8 cellular contexts compared by ENCODE assay signal in the genomic region with DNA sequence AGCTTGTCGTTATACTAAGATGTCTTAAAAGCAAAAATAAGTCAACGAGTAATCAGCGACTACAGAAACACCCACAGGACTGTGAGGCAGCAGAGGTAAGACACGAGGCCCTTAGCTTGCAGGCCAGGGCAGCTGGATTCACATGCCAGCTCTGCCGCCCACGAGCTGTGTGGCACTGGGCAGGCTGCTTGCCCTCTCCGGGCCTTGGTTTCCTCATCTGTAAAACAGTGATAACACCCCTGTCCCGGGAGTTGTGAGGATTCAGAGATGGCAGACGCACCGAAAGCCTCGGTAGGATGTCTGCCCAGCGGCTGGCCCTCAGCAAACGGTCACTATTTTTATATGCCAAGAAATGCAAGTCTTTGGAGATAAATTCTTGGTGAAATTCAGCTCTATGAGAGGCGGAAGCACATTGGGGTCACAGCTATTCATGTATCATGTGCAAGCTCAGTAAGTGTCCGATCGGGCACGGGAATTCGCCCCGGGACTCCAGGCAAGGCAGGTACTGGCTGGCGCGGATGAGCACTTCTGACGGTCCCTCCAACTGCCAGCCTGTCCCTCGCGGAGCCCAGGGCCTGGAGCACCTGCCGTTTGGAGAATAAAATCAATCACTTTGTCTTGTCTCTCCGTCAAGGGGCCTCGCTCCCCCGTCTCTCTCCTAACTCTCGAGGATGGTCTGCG. TPM values are rescaled to one million over a fixed set of nuclear protein-coding genes. Genes with fewer than 3 reads are reported as not detected.
DNase-seq lines count a peak whose midpoint lies in the region; ATAC-seq and TF ChIP-seq lines count a peak whose summit lies in the region.

No MANE protein-coding gene starts in this region.

- H3K9me3 Mint-ChIP-seq in activated T-cell treated with anti-CD3 and anti-CD28 coated beads, Interleukin-2, amount 50 U/mL, for 72 hours, result no peaks in the 10 kb centered on the region

- peak in 1 of 2 donors; percentile 32 for TF ChIP-seq POLR2A in adrenal gland (IDR thresholded peaks at IDR 0.05)

- peak overlapping the region; percentile 43 to 66 for H3K4me3 Mint-ChIP-seq in activated T-cell treated with anti-CD3 and anti-CD28 coated beads, Interleukin-2, amount 50 U/mL, for 72 hours

- TF ChIP-seq CTCF in adrenal gland (IDR thresholded peaks at IDR 0.05), result no peak
- no peak for TF ChIP-seq CTCF in BE2C (IDR thresholded peaks at IDR 0.05; ENCODE audit: low read depth, low read length)

- peaks cover 0 to 2% of the 10 kb centered on the region in 2 donors for H3K36me3 Mint-ChIP-seq in activated T-cell treated with anti-CD3 and anti-CD28 coated beads, Interleukin-2, amount 50 U/mL, for 72 hours (ENCODE audit: insufficient read depth in 2 of 2)

- WGBS in adrenal gland, 4 donors, result 6 to 14% (median 11%) methylated on average over 7 to 30 of the region's 30 CpGs
- 51% methylated on average over 30 of the region's 30 CpGs for WGBS in thymus

- no peak for ATAC-seq in activated T-cell treated with anti-CD3 and anti-CD28 coated beads, Interleukin-2, amount 50 U/mL, for 72 hours (replicated peaks in 1 of 2)
- ATAC-seq in HG03280 (IDR thresholded peaks at IDR 0.05; ENCODE audit: unreplicated experiment), result no peak

- peaks cover 37% of the 10 kb centered on the region for H3K27me3 Mint-ChIP-seq in activated T-cell treated with anti-CD3 and anti-CD28 coated beads, Interleukin-2, amount 50 U/mL, for 72 hours (ENCODE audit: low read depth)

- H3K27me3 ChIP-seq in adrenal gland (no peaks in the 10 kb centered on the region), layer of hippocampus (ENCODE audit: control insufficient read depth, insufficient read depth, low read length) (no peaks in the 10 kb centered on the region), thymus (ENCODE audit: control insufficient read depth, insufficient read depth) (peaks cover 16% of the 10 kb centered on the region), BE2C (no peaks in the 10 kb centered on the region)

- H3K9me3 ChIP-seq in adrenal gland (replicated peaks in 1 of 3), result no peaks in the 10 kb centered on the region
- peaks cover 1% of the 10 kb centered on the region for H3K9me3 ChIP-seq in thymus (ENCODE audit: control insufficient read depth)
- no peaks in the 10 kb centered on the region for H3K9me3 ChIP-seq in BE2C

- H3K4me1 Mint-ChIP-seq in activated T-cell treated with anti-CD3 and anti-CD28 coated beads, Interleukin-2, amount 50 U/mL, for 72 hours (ENCODE audit: low read depth), result peaks cover 36% of the 10 kb centered on the region

- H3K4me1 ChIP-seq in adrenal gland (replicated peaks in 1 of 2) (peaks cover 62 to 64% of the 10 kb centered on the region in 2 donors), thymus (ENCODE audit: control insufficient read depth, insufficient read depth, low read length) (peaks cover 17% of the 10 kb centered on the region), BE2C (peaks cover 10% of the 10 kb centered on the region)

- H3K27ac ChIP-seq in adrenal gland (peak overlapping the region; percentile 81 to 97 (median 96)), layer of hippocampus (ENCODE audit: low read depth, low read length) (peak overlapping the region; percentile 41), thymus (ENCODE audit: low read depth) (no peak overlapping the region)

- H3K4me3 ChIP-seq in adrenal gland (peak overlapping the region; percentile 19 to 99 (median 88)), thymus (ENCODE audit: low read length) (peak overlapping the region; percentile 50), BE2C (ENCODE audit: low read depth, low read length) (no peak overlapping the region)

- H3K27ac Mint-ChIP-seq in activated T-cell treated with anti-CD3 and anti-CD28 coated beads, Interleukin-2, amount 50 U/mL, for 72 hours, result no peak overlapping the region

- intact Hi-C loops in adrenal gland (cut with DNase I), result loop anchor here in 1 of 2 donors (10.0 kb wide), 1 partner anchor 52 kb away; no protein-coding TSS in a partner anchor

- H3K36me3 ChIP-seq in adrenal gland (replicated peaks in 1 of 2) (peaks cover 0 to 3% of the 10 kb centered on the region in 2 donors), thymus (ENCODE audit: control insufficient read depth, insufficient read depth) (no peaks in the 10 kb centered on the region), BE2C (no peaks in the 10 kb centered on the region)

- DNase-seq in activated T-cell treated with anti-CD3 and anti-CD28 coated beads, Interleukin-2, amount 50 U/mL, for 72 hours, result no peak
- no peak for DNase-seq in activated T-cell treated with anti-CD3 and anti-CD28 coated beads, Interleukin-2, amount 50 U/mL, for 1 hour
- DNase-seq in adrenal gland (peak in 3 of 7 donors; percentile 56 to 70 (median 61)), amygdala (lab: John Stamatoyannopoulos, UW) (no peak), BE2C (no peak)

RNA-seq across cellular contexts. Expression of a gene that starts 1.1 kb away (rescaled TPM):
- total RNA-seq in activated T-cell treated with anti-CD3 and anti-CD28 coated beads, Interleukin-2, amount 50 U/mL, for 72 hours, result 10 to 100 TPM in 1 of 2 donors, 1 to 10 TPM in 1; 6.9 to 15.1 TPM
- total RNA-seq in adrenal gland, result 100 to 1,000 TPM; 233 to 439 (median 302) TPM
- polyA plus RNA-seq in adrenal gland (100 to 1,000 TPM; 175 to 284 (median 180) TPM), thymus (11.3 TPM)
- 0.40 TPM for polyA plus RNA-seq in BE2C (2012; ENCODE audit: insufficient read depth, insufficient read length, low read depth)

RNA-seq across cellular contexts. Expression of a gene that starts 57.5 kb away (rescaled TPM):
- 10 to 100 TPM; 35.6 to 43.3 TPM for total RNA-seq in activated T-cell treated with anti-CD3 and anti-CD28 coated beads, Interleukin-2, amount 50 U/mL, for 72 hours
- 10 to 100 TPM; 11.0 to 39.1 (median 22.5) TPM for total RNA-seq in adrenal gland
- polyA plus RNA-seq in adrenal gland (10 to 100 TPM in 1 of 3 donors, 1 to 10 TPM in 2; 6.8 to 10.2 (median 7.6) TPM), thymus (7.9 TPM)
- polyA plus RNA-seq in BE2C (2012; ENCODE audit: insufficient read depth, insufficient read length, low read depth), result 14.7 TPM

Comparison
In these comparisons a context has a peak if more than half of its experiments do, and no peak if none do; other contexts are left out.
1. RNA of a gene that starts 1.1 kb away (total RNA-seq): 233 to 439 TPM in adrenal gland; 6.9 to 15.1 TPM in activated T-cell treated with anti-CD3 and anti-CD28 coated beads, Interleukin-2, amount 50 U/mL, for 72 hours; every median in the first group is over 10 times any median in the second.